Comparison of ENCODE assay signal across 33 cellular contexts in genomic region chr20:47079047-47079446, GRCh38.
"Had no signal": no experiment of that assay in that cellular context is flagged by ENCODE, and none has a peak within 500 bp of the region (broad histone marks: within the 10 kb centered on the region; RNA-seq: fewer than 3 reads in every experiment).

No MANE protein-coding gene starts in this region.

- H3K27me3 ChIP-seq: MG63 had no signal

- H3K9ac ChIP-seq: KMS-11 had no signal

- H3K4me3 ChIP-seq: MG63 had no signal

- DNase-seq: Karpas-422, Kasumi-1, KG1, MG63, MM.1S, MV-4-11, NCI-H1048, NCI-H1092, NCI-H1092 treated with DMSO at 0.1 percent for 48 hours, NCI-H1105, NCI-H1105 treated with DMSO at 0.1 percent for 48 hours, NCI-H1417 treated with DMSO at 0.1 percent for 48 hours, NCI-H1436, NCI-H1436 treated with DMSO at 0.1 percent for 48 hours, NCI-H146, NCI-H1694, NCI-H1694 treated with DMSO at 0.1 percent for 48 hours, NCI-H187, NCI-H187 treated with DMSO at 0.1 percent for 48 hours, NCI-H1930, NCI-H2029, NCI-H2029 treated with DMSO at 0.1 percent for 48 hours, NCI-H2081, NCI-H2081 treated with DMSO at 0.1 percent for 48 hours, NCI-H2107, NCI-H2171, NCI-H2171 treated with DMSO at 0.1 percent for 48 hours, NCI-H226, NCI-H345, NCI-H446, NCI-H446 treated with DMSO at 0.1 percent for 48 hours, NCI-H510A had no signal

- H3K27ac ChIP-seq: KMS-11 had no signal

- H3K4me2 ChIP-seq: KMS-11 had no signal
